Comparison of ENCODE assay signal across 1 cellular context in the genomic region with DNA sequence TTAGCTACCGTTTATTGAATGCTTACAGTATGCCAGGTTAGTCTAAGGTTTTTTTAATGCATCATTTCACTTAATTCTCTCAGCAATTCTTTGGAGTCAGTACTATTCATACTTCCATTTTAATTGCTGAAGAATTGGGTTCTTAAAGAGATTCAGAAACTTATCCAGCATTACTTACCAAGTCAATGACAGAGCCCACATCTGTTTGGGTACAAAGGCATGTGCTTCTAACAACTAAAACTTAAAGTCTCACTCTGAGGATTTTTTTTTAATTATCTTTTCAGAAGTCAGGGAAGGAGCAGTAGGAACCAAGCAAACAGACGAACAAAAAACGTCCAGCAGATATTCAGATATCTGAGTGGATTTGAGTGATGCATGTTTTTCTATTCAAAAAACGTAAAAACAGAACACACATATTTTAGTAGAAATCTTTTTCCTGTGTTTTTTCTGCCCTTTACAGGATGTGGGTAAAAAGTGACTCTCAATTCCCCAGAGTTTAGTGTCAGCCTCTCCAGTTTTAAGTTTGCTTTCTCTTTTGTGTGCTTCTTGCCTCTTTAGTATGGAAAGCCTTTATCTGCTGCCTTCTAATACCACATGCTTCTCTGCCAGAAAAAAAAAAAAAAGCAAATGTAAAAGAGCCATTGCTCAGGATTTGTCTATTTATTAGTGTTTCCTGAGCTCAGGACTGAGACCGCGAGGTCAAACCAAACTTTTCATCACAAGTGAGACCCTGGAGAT.
TF ChIP-seq lines count a peak whose summit lies in the region.

No MANE protein-coding gene starts in this region.

TF ChIP-seq in GM12878, 131 proteins besides CTCF, POLR2A, EP300 and RAD21 (continued from another document):
- TF ChIP-seq E2F4 (IDR thresholded peaks at IDR 0.05; ENCODE audit: low read depth, low read length): no peak
- TF ChIP-seq TBL1XR1 (IDR thresholded peaks at IDR 0.05; ENCODE audit: low read depth, low read length): no peak
